17 cellular contexts compared by ENCODE assay signal in genomic region chr10:10499839-10500238, GRCh38.
DNase-seq lines count a peak whose midpoint lies in the region; ATAC-seq and TF ChIP-seq lines count a peak whose summit lies in the region.
"Had no signal": no experiment of that assay in that cellular context is flagged by ENCODE, and none has a peak within 500 bp of the region (broad histone marks: within the 10 kb centered on the region; RNA-seq: fewer than 3 reads in every experiment).

No MANE protein-coding gene starts in this region.

- H3K4me2 ChIP-seq in skeletal muscle satellite cell (ENCODE audit: low read length), result peak overlapping the region; percentile 29

- H3K4me3 ChIP-seq in epithelial cell of esophagus (ENCODE audit: low read length) (no peak overlapping the region), skeletal muscle satellite cell (ENCODE audit: low read length) (no peak overlapping the region)
- H3K4me3 ChIP-seq: cardiac muscle cell, Peyer's patch, prostate gland, tibial artery had no signal

- peaks cover 15% of the 10 kb centered on the region for H3K4me1 ChIP-seq in skeletal muscle satellite cell (ENCODE audit: control insufficient read depth, insufficient read depth, low read length)
- H3K4me1 ChIP-seq: Peyer's patch, prostate gland had no signal

- no peaks in the 10 kb centered on the region for H3K36me3 ChIP-seq in skeletal muscle satellite cell (ENCODE audit: insufficient read depth, low read length)
- H3K36me3 ChIP-seq: cardiac muscle cell, Peyer's patch, prostate gland, tibial artery had no signal

- peak overlapping the region; percentile 40 for H3K9ac ChIP-seq in skeletal muscle satellite cell (ENCODE audit: low read depth, low read length)

- TF ChIP-seq CTCF in epithelial cell of esophagus (IDR thresholded peaks at IDR 0.05; ENCODE audit: insufficient read depth, low read depth, low read length, missing control alignments), result no peak

- peak; percentile 82 for ATAC-seq in GM18867 (IDR thresholded peaks at IDR 0.05; ENCODE audit: unreplicated experiment)
- ATAC-seq in HG02642 (IDR thresholded peaks at IDR 0.05; ENCODE audit: poor library complexity, unreplicated experiment), result no peak
- ATAC-seq in GM18861 (IDR thresholded peaks at IDR 0.05; ENCODE audit: unreplicated experiment), result no peak
- ATAC-seq: CD8-positive, alpha-beta T cell; WTC11 had no signal

- peaks cover 4% of the 10 kb centered on the region for H3K9me3 ChIP-seq in skeletal muscle satellite cell (replicated peaks; ENCODE audit: low read length)
- H3K9me3 ChIP-seq: Peyer's patch, prostate gland, tibial artery had no signal

- H3K27ac ChIP-seq in substantia nigra (ENCODE audit: low read depth, low read length, poor library complexity, severe bottlenecking), result no peak overlapping the region
- H3K27ac ChIP-seq: cardiac muscle cell, Peyer's patch, prostate gland, tibial artery had no signal

- H3K27me3 ChIP-seq in skeletal muscle satellite cell (ENCODE audit: control insufficient read depth, insufficient read depth, low read length), result no peaks in the 10 kb centered on the region
- H3K27me3 ChIP-seq: cardiac muscle cell, Peyer's patch, tibial artery had no signal

- DNase-seq in NOMO-1 (lab: John Stamatoyannopoulos, UW; ENCODE audit: unreplicated experiment in 2 of 2) (peak; percentile 57 to 83), epithelial cell of esophagus (ENCODE audit: low read depth) (peak; percentile 37), substantia nigra (lab: John Stamatoyannopoulos, UW) (no peak), ecto neural progenitor cell (ENCODE audit: low spot score) (no peak)
- DNase-seq: activated naive CD4-positive, alpha-beta T cell treated with anti-CD3 and anti-CD28 coated beads for 36 hours; CD8-positive, alpha-beta T cell; NCI-H146; NCI-H510A treated with DMSO at 0.1 percent for 48 hours; Peyer's patch; tibial artery had no signal

Comparison
In these comparisons a context has a peak if more than half of its experiments do, and no peak if none do; other contexts are left out.
1. DNase-seq: peak in NOMO-1 (2 of 2) and epithelial cell of esophagus (single experiment); none in substantia nigra (0 of 49) and ecto neural progenitor cell (single experiment).